8 cellular contexts compared by ENCODE assay signal in genomic region chr1:35452086-35452485, GRCh38.
DNase-seq lines count a peak whose midpoint lies in the region; ATAC-seq and TF ChIP-seq lines count a peak whose summit lies in the region.

No MANE protein-coding gene starts in this region.

- H3K4me1 ChIP-seq in OCI-LY1 (ENCODE audit: insufficient read depth, low read length, severe bottlenecking), result peaks cover 11% of the 10 kb centered on the region

- peaks cover 31% of the 10 kb centered on the region; the same call in 1 of the 2 replicates for H3K36me3 ChIP-seq in OCI-LY1 (ENCODE audit: insufficient read depth, low read length)

- ATAC-seq in HG03565 (IDR thresholded peaks at IDR 0.05; ENCODE audit: unreplicated experiment), result no peak

- H3K9me3 ChIP-seq in OCI-LY1 (ENCODE audit: low read length), result no peaks in the 10 kb centered on the region

- peak; percentile 19 for DNase-seq in GDM1 (lab: John Stamatoyannopoulos, UW)
- DNase-seq in fibroblast of the aortic adventitia (ENCODE audit: low read depth), result peak; percentile 90
- DNase-seq in retinal pigment epithelial cell (ENCODE audit: low read depth), result peak; percentile 25
- DNase-seq in DMS153 treated with DMSO at 0.1 percent for 48 hours (lab: John Stamatoyannopoulos, UW; ENCODE audit: unreplicated experiment), result no peak
- DNase-seq in GM13976 (ENCODE audit: low spot score), result no peak
- DNase-seq in NCI-H128 (lab: John Stamatoyannopoulos, UW; ENCODE audit: unreplicated experiment), result no peak

- no peak overlapping the region for H3K9ac ChIP-seq in OCI-LY1 (ENCODE audit: low read length)

- H4K20me1 ChIP-seq in OCI-LY1 (ENCODE audit: insufficient read depth, low read length), result no peaks in the 10 kb centered on the region

- H3K4me2 ChIP-seq in OCI-LY1 (ENCODE audit: low read length), result no peak overlapping the region

- H2AFZ ChIP-seq in OCI-LY1 (ENCODE audit: low read length), result no peak overlapping the region

- H3K9me2 ChIP-seq in OCI-LY1 (ENCODE audit: low read depth, low read length), result no peaks in the 10 kb centered on the region

- no peaks in the 10 kb centered on the region for H3K79me2 ChIP-seq in OCI-LY1 (ENCODE audit: insufficient read depth, low read length)

- in situ Hi-C loops in GM13976 (cut with MboI; ENCODE audit: low sequenced_read_pairs, unreplicated experiment), result loop anchor here (25.0 kb wide), 1 partner anchor 260 kb away; the partner anchor contains the start of gene C1orf216

- no peaks in the 10 kb centered on the region for H3K27me3 ChIP-seq in OCI-LY1 (ENCODE audit: insufficient read depth, low read length)

- no peaks in the 10 kb centered on the region for H3F3A ChIP-seq in OCI-LY1 (ENCODE audit: insufficient read depth, low read length)

- H3K27ac ChIP-seq in OCI-LY1 (ENCODE audit: low read depth, low read length, poor library complexity, severe bottlenecking), result peak overlapping the region; percentile 54

- H3K4me3 ChIP-seq in OCI-LY1 (ENCODE audit: low read depth, low read length, poor library complexity, severe bottlenecking), result no peak overlapping the region
- H3K4me3 ChIP-seq in fibroblast of the aortic adventitia (ENCODE audit: low read depth, low read length), result no peak overlapping the region
- H3K4me3 ChIP-seq in retinal pigment epithelial cell (ENCODE audit: low read length), result no peak overlapping the region

- no peak for TF ChIP-seq CTCF in OCI-LY1 (IDR thresholded peaks at IDR 0.05; ENCODE audit: low read length)
- peak; percentile 27 for TF ChIP-seq CTCF in fibroblast of the aortic adventitia (IDR thresholded peaks at IDR 0.05; ENCODE audit: insufficient read depth, low read length)
- TF ChIP-seq CTCF in retinal pigment epithelial cell (conservative IDR thresholded peaks at IDR 0.05; ENCODE audit: low read depth, low read length), result peak; percentile 33
- no peak for TF ChIP-seq CTCF in GM13976 (IDR thresholded peaks at IDR 0.05; ENCODE audit: borderline replicate concordance, control extremely low read depth, extremely low read depth, insufficient read depth, missing control alignments)

Comparison
In these comparisons a context has a peak if more than half of its experiments do, and no peak if none do; other contexts are left out.
1. DNase-seq: peak in GDM1 (single experiment), fibroblast of the aortic adventitia (single experiment) and retinal pigment epithelial cell (single experiment); none in DMS153 treated with DMSO at 0.1 percent for 48 hours (single experiment), GM13976 (single experiment) and NCI-H128 (single experiment).
2. CTCF ChIP-seq: peak in fibroblast of the aortic adventitia (single experiment) and retinal pigment epithelial cell (single experiment); none in OCI-LY1 (single experiment) and GM13976 (single experiment).